ENCODE assay signal across 1 cellular context in the genomic region with DNA sequence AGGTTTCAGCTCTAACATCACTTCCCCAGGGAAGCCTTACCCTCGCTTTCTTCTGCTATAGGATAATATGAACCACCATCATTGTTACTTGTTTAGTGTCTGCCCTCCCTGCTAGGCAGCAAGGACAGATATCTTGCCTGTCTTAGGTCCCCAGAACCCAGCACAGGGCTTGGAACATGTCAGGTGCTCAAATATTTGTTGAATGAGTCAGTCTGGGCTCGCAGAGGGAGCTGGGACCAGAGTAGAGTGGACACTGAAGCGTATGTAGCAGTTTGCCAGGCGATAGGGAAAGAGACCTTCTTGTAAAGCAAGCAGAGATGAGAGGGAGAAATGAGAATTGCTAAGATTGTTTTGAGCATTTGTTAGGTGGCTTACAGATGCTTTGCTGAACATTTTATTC.
TF ChIP-seq lines count a peak whose summit lies in the region.

No MANE protein-coding gene starts in this region.

TF ChIP-seq in HepG2, 621 proteins besides CTCF, POLR2A, EP300 and RAD21 (continued from another document and continues in another):
- no peak for TF ChIP-seq NR1H2 (CRISPR knock-in tag; IDR thresholded peaks at IDR 0.05; ENCODE audit: borderline replicate concordance, low read depth)
- no peak for TF ChIP-seq ZNF530 (CRISPR knock-in tag; IDR thresholded peaks at IDR 0.05; ENCODE audit: low read depth)
- no peak for TF ChIP-seq ZFP36 (IDR thresholded peaks at IDR 0.05; ENCODE audit: borderline replicate concordance, low read depth, low read length, partially characterized antibody)
- no peak for TF ChIP-seq NR2F2 (IDR thresholded peaks at IDR 0.05; ENCODE audit: borderline replicate concordance, low read depth)
- TF ChIP-seq NKX3-1 (CRISPR knock-in tag; IDR thresholded peaks at IDR 0.05), result no peak
- no peak for TF ChIP-seq ZNF550 (CRISPR knock-in tag; IDR thresholded peaks at IDR 0.05; ENCODE audit: borderline replicate concordance)
- TF ChIP-seq ZNF761 (CRISPR knock-in tag; conservative IDR thresholded peaks at IDR 0.05), result no peak
- TF ChIP-seq ZBTB4 (CRISPR knock-in tag; IDR thresholded peaks at IDR 0.05; ENCODE audit: borderline replicate concordance), result no peak
- no peak for TF ChIP-seq ISL2 (CRISPR knock-in tag; IDR thresholded peaks at IDR 0.05)
- TF ChIP-seq, protein P1, sequence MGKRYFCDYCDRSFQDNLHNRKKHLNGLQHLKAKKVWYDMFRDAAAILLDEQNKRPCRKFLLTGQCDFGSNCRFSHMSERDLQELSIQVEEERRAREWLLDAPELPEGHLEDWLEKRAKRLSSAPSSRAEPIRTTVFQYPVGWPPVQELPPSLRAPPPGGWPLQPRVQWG (CRISPR knock-in tag; IDR thresholded peaks at IDR 0.05; ENCODE audit: borderline replicate concordance, low read depth), result no peak
- no peak for TF ChIP-seq KDM3A (CRISPR knock-in tag; IDR thresholded peaks at IDR 0.05; ENCODE audit: low read depth)
- no peak for TF ChIP-seq PAF1 (CRISPR knock-in tag; IDR thresholded peaks at IDR 0.05)
- TF ChIP-seq ZNF772 (CRISPR knock-in tag; IDR thresholded peaks at IDR 0.05), result no peak
- no peak for TF ChIP-seq JDP2 (CRISPR knock-in tag; IDR thresholded peaks at IDR 0.05; ENCODE audit: borderline replicate concordance)
- no peak for TF ChIP-seq HIVEP1 (CRISPR knock-in tag; IDR thresholded peaks at IDR 0.05)
- TF ChIP-seq, protein P2, sequence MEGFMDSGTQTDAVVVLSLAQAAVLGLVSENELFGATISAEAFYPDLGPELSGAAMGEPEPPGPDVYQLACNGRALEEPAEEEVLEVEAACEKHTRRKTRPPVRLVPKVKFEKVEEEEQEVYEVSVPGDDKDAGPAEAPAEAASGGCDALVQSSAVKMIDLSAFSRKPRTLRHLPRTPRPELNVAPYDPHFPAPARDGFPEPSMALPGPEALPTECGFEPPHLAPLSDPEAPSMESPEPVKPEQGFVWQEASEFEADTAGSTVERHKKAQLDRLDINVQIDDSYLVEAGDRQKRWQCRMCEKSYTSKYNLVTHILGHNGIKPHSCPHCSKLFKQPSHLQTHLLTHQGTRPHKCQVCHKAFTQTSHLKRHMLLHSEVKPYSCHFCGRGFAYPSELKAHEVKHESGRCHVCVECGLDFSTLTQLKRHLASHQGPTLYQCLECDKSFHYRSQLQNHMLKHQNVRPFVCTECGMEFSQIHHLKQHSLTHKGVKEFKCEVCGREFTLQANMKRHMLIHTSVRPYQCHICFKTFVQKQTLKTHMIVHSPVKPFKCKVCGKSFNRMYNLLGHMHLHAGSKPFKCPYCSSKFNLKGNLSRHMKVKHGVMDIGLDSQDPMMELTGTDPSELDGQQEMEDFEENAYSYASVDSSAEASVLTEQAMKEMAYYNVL (CRISPR knock-in tag; IDR thresholded peaks at IDR 0.05; ENCODE audit: borderline replicate concordance), result no peak
- no peak for TF ChIP-seq MZF1 (CRISPR knock-in tag; IDR thresholded peaks at IDR 0.05; ENCODE audit: borderline replicate concordance)
- peak; percentile 33; the same call in 1 of the 2 replicates for TF ChIP-seq BHLHE40 (IDR thresholded peaks at IDR 0.05; ENCODE audit: low read length)
- TF ChIP-seq HES4 (CRISPR knock-in tag; IDR thresholded peaks at IDR 0.05; ENCODE audit: borderline replicate concordance), result no peak
- no peak for TF ChIP-seq SP4 (CRISPR knock-in tag; IDR thresholded peaks at IDR 0.05)
- TF ChIP-seq GMEB2 (CRISPR knock-in tag; IDR thresholded peaks at IDR 0.05; ENCODE audit: low read depth), result no peak
- TF ChIP-seq ZBTB3 (CRISPR knock-in tag; IDR thresholded peaks at IDR 0.05; ENCODE audit: borderline replicate concordance, low read depth), result no peak
- TF ChIP-seq ZNF451 (CRISPR knock-in tag; IDR thresholded peaks at IDR 0.05), result no peak
- TF ChIP-seq MBD4 (IDR thresholded peaks at IDR 0.05; ENCODE audit: borderline replicate concordance, low read length), result no peak
- TF ChIP-seq REPIN1 (CRISPR knock-in tag; IDR thresholded peaks at IDR 0.05; ENCODE audit: borderline replicate concordance, low read depth), result no peak
- TF ChIP-seq ZNF841 (CRISPR knock-in tag; IDR thresholded peaks at IDR 0.05; ENCODE audit: borderline replicate concordance), result no peak
- TF ChIP-seq KLF9 (CRISPR knock-in tag; IDR thresholded peaks at IDR 0.05; ENCODE audit: low read depth), result no peak
- TF ChIP-seq ZNF224 (CRISPR knock-in tag; IDR thresholded peaks at IDR 0.05), result no peak
- TF ChIP-seq RAD51 (IDR thresholded peaks at IDR 0.05; ENCODE audit: borderline replicate concordance), result no peak
- TF ChIP-seq, protein P3, sequence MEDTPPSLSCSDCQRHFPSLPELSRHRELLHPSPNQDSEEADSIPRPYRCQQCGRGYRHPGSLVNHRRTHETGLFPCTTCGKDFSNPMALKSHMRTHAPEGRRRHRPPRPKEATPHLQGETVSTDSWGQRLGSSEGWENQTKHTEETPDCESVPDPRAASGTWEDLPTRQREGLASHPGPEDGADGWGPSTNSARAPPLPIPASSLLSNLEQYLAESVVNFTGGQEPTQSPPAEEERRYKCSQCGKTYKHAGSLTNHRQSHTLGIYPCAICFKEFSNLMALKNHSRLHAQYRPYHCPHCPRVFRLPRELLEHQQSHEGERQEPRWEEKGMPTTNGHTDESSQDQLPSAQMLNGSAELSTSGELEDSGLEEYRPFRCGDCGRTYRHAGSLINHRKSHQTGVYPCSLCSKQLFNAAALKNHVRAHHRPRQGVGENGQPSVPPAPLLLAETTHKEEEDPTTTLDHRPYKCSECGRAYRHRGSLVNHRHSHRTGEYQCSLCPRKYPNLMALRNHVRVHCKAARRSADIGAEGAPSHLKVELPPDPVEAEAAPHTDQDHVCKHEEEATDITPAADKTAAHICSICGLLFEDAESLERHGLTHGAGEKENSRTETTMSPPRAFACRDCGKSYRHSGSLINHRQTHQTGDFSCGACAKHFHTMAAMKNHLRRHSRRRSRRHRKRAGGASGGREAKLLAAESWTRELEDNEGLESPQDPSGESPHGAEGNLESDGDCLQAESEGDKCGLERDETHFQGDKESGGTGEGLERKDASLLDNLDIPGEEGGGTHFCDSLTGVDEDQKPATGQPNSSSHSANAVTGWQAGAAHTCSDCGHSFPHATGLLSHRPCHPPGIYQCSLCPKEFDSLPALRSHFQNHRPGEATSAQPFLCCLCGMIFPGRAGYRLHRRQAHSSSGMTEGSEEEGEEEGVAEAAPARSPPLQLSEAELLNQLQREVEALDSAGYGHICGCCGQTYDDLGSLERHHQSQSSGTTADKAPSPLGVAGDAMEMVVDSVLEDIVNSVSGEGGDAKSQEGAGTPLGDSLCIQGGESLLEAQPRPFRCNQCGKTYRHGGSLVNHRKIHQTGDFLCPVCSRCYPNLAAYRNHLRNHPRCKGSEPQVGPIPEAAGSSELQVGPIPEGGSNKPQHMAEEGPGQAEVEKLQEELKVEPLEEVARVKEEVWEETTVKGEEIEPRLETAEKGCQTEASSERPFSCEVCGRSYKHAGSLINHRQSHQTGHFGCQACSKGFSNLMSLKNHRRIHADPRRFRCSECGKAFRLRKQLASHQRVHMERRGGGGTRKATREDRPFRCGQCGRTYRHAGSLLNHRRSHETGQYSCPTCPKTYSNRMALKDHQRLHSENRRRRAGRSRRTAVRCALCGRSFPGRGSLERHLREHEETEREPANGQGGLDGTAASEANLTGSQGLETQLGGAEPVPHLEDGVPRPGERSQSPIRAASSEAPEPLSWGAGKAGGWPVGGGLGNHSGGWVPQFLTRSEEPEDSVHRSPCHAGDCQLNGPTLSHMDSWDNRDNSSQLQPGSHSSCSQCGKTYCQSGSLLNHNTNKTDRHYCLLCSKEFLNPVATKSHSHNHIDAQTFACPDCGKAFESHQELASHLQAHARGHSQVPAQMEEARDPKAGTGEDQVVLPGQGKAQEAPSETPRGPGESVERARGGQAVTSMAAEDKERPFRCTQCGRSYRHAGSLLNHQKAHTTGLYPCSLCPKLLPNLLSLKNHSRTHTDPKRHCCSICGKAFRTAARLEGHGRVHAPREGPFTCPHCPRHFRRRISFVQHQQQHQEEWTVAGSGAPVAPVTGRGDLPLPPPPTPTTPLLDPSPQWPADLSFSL (CRISPR knock-in tag; IDR thresholded peaks at IDR 0.05), result no peak
- no peak for TF ChIP-seq ZNF383 (CRISPR knock-in tag; IDR thresholded peaks at IDR 0.05; ENCODE audit: borderline replicate concordance)
- TF ChIP-seq KLF16 (CRISPR knock-in tag; IDR thresholded peaks at IDR 0.05), result no peak
- peak; percentile 99 for TF ChIP-seq FOSL2 (CRISPR knock-in tag; IDR thresholded peaks at IDR 0.05)
- no peak for TF ChIP-seq ZSCAN20 (CRISPR knock-in tag; IDR thresholded peaks at IDR 0.05; ENCODE audit: borderline replicate concordance)
- 0 out of 2 replicates have a peak, but pooled peaks have one; percentile 39 for TF ChIP-seq MED1 (CRISPR knock-in tag; IDR thresholded peaks at IDR 0.05)
- TF ChIP-seq HOXA5 (CRISPR knock-in tag; IDR thresholded peaks at IDR 0.05), result no peak
- peak; percentile 88 for TF ChIP-seq JUN (CRISPR knock-in tag; IDR thresholded peaks at IDR 0.05)
- no peak; the same call in 2 of the 3 replicates for TF ChIP-seq MXI1 (IDR thresholded peaks at IDR 0.05; ENCODE audit: borderline replicate concordance, low read depth, low read length)
- TF ChIP-seq SMARCE1 (IDR thresholded peaks at IDR 0.05; ENCODE audit: borderline replicate concordance), result no peak
- TF ChIP-seq, protein P4, sequence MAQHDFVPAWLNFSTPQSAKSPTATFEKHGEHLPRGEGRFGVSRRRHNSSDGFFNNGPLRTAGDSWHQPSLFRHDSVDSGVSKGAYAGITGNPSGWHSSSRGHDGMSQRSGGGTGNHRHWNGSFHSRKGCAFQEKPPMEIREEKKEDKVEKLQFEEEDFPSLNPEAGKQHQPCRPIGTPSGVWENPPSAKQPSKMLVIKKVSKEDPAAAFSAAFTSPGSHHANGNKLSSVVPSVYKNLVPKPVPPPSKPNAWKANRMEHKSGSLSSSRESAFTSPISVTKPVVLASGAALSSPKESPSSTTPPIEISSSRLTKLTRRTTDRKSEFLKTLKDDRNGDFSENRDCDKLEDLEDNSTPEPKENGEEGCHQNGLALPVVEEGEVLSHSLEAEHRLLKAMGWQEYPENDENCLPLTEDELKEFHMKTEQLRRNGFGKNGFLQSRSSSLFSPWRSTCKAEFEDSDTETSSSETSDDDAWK (CRISPR knock-in tag; IDR thresholded peaks at IDR 0.05), result no peak
- TF ChIP-seq ZNF350 (CRISPR knock-in tag; IDR thresholded peaks at IDR 0.05; ENCODE audit: borderline replicate concordance, low read depth), result peak; percentile 21; the same call in 1 of the 2 replicates
- TF ChIP-seq ZNF12 (CRISPR knock-in tag; IDR thresholded peaks at IDR 0.05), result peak; percentile 94
- TF ChIP-seq ATF1 (CRISPR knock-in tag; IDR thresholded peaks at IDR 0.05), result no peak
- TF ChIP-seq LRRFIP1 (CRISPR knock-in tag; conservative IDR thresholded peaks at IDR 0.05), result no peak
- no peak for TF ChIP-seq MED8 (CRISPR knock-in tag; IDR thresholded peaks at IDR 0.05; ENCODE audit: insufficient replicate concordance)
- TF ChIP-seq PAWR (CRISPR knock-in tag; IDR thresholded peaks at IDR 0.05; ENCODE audit: borderline replicate concordance), result no peak
